Comparison of ENCODE assay signal across 15 cellular contexts in genomic region chr2:182625814-182626213, GRCh38.
DNase-seq lines count a peak whose midpoint lies in the region; ATAC-seq and TF ChIP-seq lines count a peak whose summit lies in the region.
"Had no signal": no experiment of that assay in that cellular context is flagged by ENCODE, and none has a peak within 500 bp of the region (broad histone marks: within the 10 kb centered on the region; RNA-seq: fewer than 3 reads in every experiment).

No MANE protein-coding gene starts in this region.

- no peak for ATAC-seq in HG03469 (IDR thresholded peaks at IDR 0.05; ENCODE audit: unreplicated experiment)
- ATAC-seq in SK-N-SH treated with all-trans-retinoic acid at 6 μM for 48 hours: no peak
- no peak for ATAC-seq in HG03354 (IDR thresholded peaks at IDR 0.05; ENCODE audit: poor library complexity, severe bottlenecking, unreplicated experiment)
- ATAC-seq: gastroesophageal sphincter had no signal

- H3K27me3 ChIP-seq in iPS DF 6.9 (ENCODE audit: control insufficient read depth, insufficient read depth, low read length) (no peaks in the 10 kb centered on the region), brain microvascular endothelial cell (replicated peaks) (no peaks in the 10 kb centered on the region)
- H3K27me3 ChIP-seq: gastroesophageal sphincter, pancreas had no signal

- H3K9me3 ChIP-seq in iPS DF 6.9 (ENCODE audit: control insufficient read depth, insufficient read depth, low read length): no peaks in the 10 kb centered on the region
- H3K9me3 ChIP-seq: gastroesophageal sphincter, pancreas had no signal

- H3K4me3 ChIP-seq in iPS DF 6.9 (ENCODE audit: low read length): no peak overlapping the region
- H3K4me3 ChIP-seq in brain microvascular endothelial cell (ENCODE audit: low read depth, low read length): no peak overlapping the region
- H3K4me3 ChIP-seq: gastroesophageal sphincter, pancreas, smooth muscle cell had no signal

- DNase-seq in DMS79 (lab: John Stamatoyannopoulos, UW): peak; percentile 31
- peak; percentile 84 for DNase-seq in NCI-H1417 treated with DMSO at 0.1 percent for 48 hours (lab: John Stamatoyannopoulos, UW)
- peak; percentile 99 for DNase-seq in NCI-H510A treated with DMSO at 0.1 percent for 48 hours (lab: John Stamatoyannopoulos, UW)
- peak; percentile 39 for DNase-seq in iPS DF 6.9 (ENCODE audit: low read depth, low spot score)
- DNase-seq in brain microvascular endothelial cell: no peak
- DNase-seq: activated CD4-positive, alpha-beta T cell treated with anti-CD3 and anti-CD28 coated beads for 4 hours; activated T-cell treated with anti-CD3 and anti-CD28 coated beads, Interleukin-2, amount 50 U/mL, for 1 hour; kidney glomerular epithelial cell; pancreas; SHP77 treated with DMSO at 0.1 percent for 48 hours had no signal

- no CpG with 5 or more reads among the region's 1 CpG for WGBS in iPS DF 6.9 (ENCODE audit: insufficient coverage, insufficient read length)

- H3K4me1 ChIP-seq in iPS DF 6.9 (ENCODE audit: control insufficient read depth, insufficient read depth, low read length): peaks cover 4% of the 10 kb centered on the region
- H3K4me1 ChIP-seq: pancreas had no signal

- H3K27ac ChIP-seq in iPS DF 6.9 (ENCODE audit: low read length) (no peak overlapping the region), brain microvascular endothelial cell (no peak overlapping the region)
- H3K27ac ChIP-seq: gastroesophageal sphincter, pancreas had no signal

- H3K36me3 ChIP-seq in iPS DF 6.9 (ENCODE audit: control insufficient read depth, insufficient read depth, low read length) (no peaks in the 10 kb centered on the region), brain microvascular endothelial cell (replicated peaks) (no peaks in the 10 kb centered on the region)
- H3K36me3 ChIP-seq: gastroesophageal sphincter, pancreas had no signal

- TF ChIP-seq CTCF in brain microvascular endothelial cell (IDR thresholded peaks at IDR 0.05; ENCODE audit: low read depth, low read length, missing control alignments): no peak

- in situ Hi-C loops in brain microvascular endothelial cell (cut with HindIII; ENCODE audit: low pct_ligation_motif_present, low sequenced_read_pairs): no loop called here

TF ChIP-seq in SK-N-SH treated with all-trans-retinoic acid at 6 μM for 48 hours, 23 proteins besides CTCF, POLR2A, EP300 and RAD21:
- TF ChIP-seq ZFP3 (CRISPR knock-in tag; IDR thresholded peaks at IDR 0.05) (no peak), ZNF565 (CRISPR knock-in tag; conservative IDR thresholded peaks at IDR 0.05; ENCODE audit: low read depth) (no peak), ISL1 (CRISPR knock-in tag; IDR thresholded peaks at IDR 0.05) (no peak), TCF4 (CRISPR knock-in tag; IDR thresholded peaks at IDR 0.05; ENCODE audit: borderline replicate concordance) (no peak), CSDC2 (CRISPR knock-in tag; IDR thresholded peaks at IDR 0.05) (no peak), PATZ1 (CRISPR knock-in tag; IDR thresholded peaks at IDR 0.05; ENCODE audit: borderline replicate concordance) (no peak), PPARA (CRISPR knock-in tag; IDR thresholded peaks at IDR 0.05; ENCODE audit: borderline replicate concordance) (no peak), CREB5 (CRISPR knock-in tag; IDR thresholded peaks at IDR 0.05; ENCODE audit: low read depth) (no peak), OSR1 (CRISPR knock-in tag; IDR thresholded peaks at IDR 0.05) (no peak), BACH2 (CRISPR knock-in tag; IDR thresholded peaks at IDR 0.05; ENCODE audit: borderline replicate concordance) (no peak)
